Comparison of ENCODE assay signal across 30 cellular contexts in genomic region chr5:55622460-55622859, GRCh38.
"Had no signal": no experiment of that assay in that cellular context is flagged by ENCODE, and none has a peak within 500 bp of the region (broad histone marks: within the 10 kb centered on the region; RNA-seq: fewer than 3 reads in every experiment).

No MANE protein-coding gene starts in this region.

- H3K4me3 ChIP-seq: ascending aorta, breast epithelium, cardiac muscle cell, colonic mucosa, esophagus squamous epithelium had no signal

- H3K27me3 ChIP-seq: ascending aorta, breast epithelium, cardiac muscle cell, colonic mucosa, esophagus squamous epithelium had no signal

- H3K27ac ChIP-seq: ascending aorta, breast epithelium, cardiac muscle cell, colonic mucosa, epithelial cell of prostate, esophagus squamous epithelium had no signal

- H3K27ac Mint-ChIP-seq: activated CD4-positive, alpha-beta memory T cell treated with anti-CD3 and anti-CD28 coated beads for 36 hours; activated CD4-positive, alpha-beta T cell treated with anti-CD3 and anti-CD28 coated beads for 36 hours; activated CD4-positive, alpha-beta T cell treated with anti-CD3 and anti-CD28 coated beads, Interleukin-2, amount 10 ng/mL, durations not matched to agents 24 days and 14 days; activated CD8-positive, alpha-beta memory T cell treated with anti-CD3 and anti-CD28 coated beads, Interleukin-2, amount 10 ng/mL, durations not matched to agents 7 days and 5 days; activated CD8-positive, alpha-beta T cell treated with anti-CD3 and anti-CD28 coated beads, Interleukin-2, amount 10 ng/mL, durations not matched to agents 7 days and 5 days; activated naive CD4-positive, alpha-beta T cell treated with anti-CD3 and anti-CD28 coated beads, Interleukin-2, amount 10 ng/mL, durations not matched to agents 7 days and 5 days; activated naive CD8-positive, alpha-beta T cell treated with anti-CD3 and anti-CD28 coated beads, Interleukin-2, amount 10 ng/mL, durations not matched to agents 7 days and 5 days; activated T-helper 1 cell treated with anti-CD3 and anti-CD28 coated beads, Interleukin-12 subunit alpha, Interleukin-12 subunit beta, Interleukin-2, Interleukin-4 antibody, amounts not matched to agents 30 ng/mL and 10 ng/mL and 1 ng/mL, durations not matched to agents 14 hours and 24 hours and 36 hours; activated T-helper 2 cell treated with anti-CD3 and anti-CD28 coated beads, Interferon-gamma antibody, Interleukin-2, Interleukin-4, amounts not matched to agents 10 μg/mL and 5 μg/mL and 100 μg/mL, durations not matched to agents 14 hours and 24 hours and 36 hours had no signal

- H3K9me3 ChIP-seq: ascending aorta, breast epithelium, colonic mucosa, esophagus squamous epithelium had no signal

- H3K27me3 Mint-ChIP-seq: activated CD4-positive, alpha-beta memory T cell treated with anti-CD3 and anti-CD28 coated beads for 36 hours; activated CD4-positive, alpha-beta T cell treated with anti-CD3 and anti-CD28 coated beads for 36 hours; activated CD4-positive, alpha-beta T cell treated with anti-CD3 and anti-CD28 coated beads, Interleukin-2, amount 10 ng/mL, durations not matched to agents 24 days and 14 days; activated CD8-positive, alpha-beta memory T cell treated with anti-CD3 and anti-CD28 coated beads, Interleukin-2, amount 10 ng/mL, durations not matched to agents 7 days and 5 days; activated naive CD4-positive, alpha-beta T cell treated with anti-CD3 and anti-CD28 coated beads, Interleukin-2, amount 10 ng/mL, durations not matched to agents 7 days and 5 days; activated naive CD8-positive, alpha-beta T cell treated with anti-CD3 and anti-CD28 coated beads, Interleukin-2, amount 10 ng/mL, durations not matched to agents 7 days and 5 days; brain had no signal

- H3K36me3 ChIP-seq: ascending aorta, breast epithelium, cardiac muscle cell, colonic mucosa had no signal

- H3K4me1 ChIP-seq: ascending aorta, colonic mucosa had no signal

- H3K4me3 Mint-ChIP-seq: activated CD4-positive, alpha-beta memory T cell treated with anti-CD3 and anti-CD28 coated beads for 36 hours; activated CD4-positive, alpha-beta T cell treated with anti-CD3 and anti-CD28 coated beads for 36 hours; activated CD4-positive, alpha-beta T cell treated with anti-CD3 and anti-CD28 coated beads, Interleukin-2, amount 10 ng/mL, durations not matched to agents 24 days and 14 days; activated CD8-positive, alpha-beta memory T cell treated with anti-CD3 and anti-CD28 coated beads, Interleukin-2, amount 10 ng/mL, durations not matched to agents 7 days and 5 days; activated CD8-positive, alpha-beta T cell treated with anti-CD3 and anti-CD28 coated beads, Interleukin-2, amount 10 ng/mL, durations not matched to agents 7 days and 5 days; activated naive CD4-positive, alpha-beta T cell treated with anti-CD3 and anti-CD28 coated beads, Interleukin-2, amount 10 ng/mL, durations not matched to agents 7 days and 5 days; activated naive CD8-positive, alpha-beta T cell treated with anti-CD3 and anti-CD28 coated beads, Interleukin-2, amount 10 ng/mL, durations not matched to agents 7 days and 5 days; activated T-helper 1 cell treated with anti-CD3 and anti-CD28 coated beads, Interleukin-12 subunit alpha, Interleukin-12 subunit beta, Interleukin-2, Interleukin-4 antibody, amounts not matched to agents 30 ng/mL and 10 ng/mL and 1 ng/mL, durations not matched to agents 14 hours and 24 hours and 36 hours; brain had no signal

- H3K36me3 Mint-ChIP-seq: activated CD4-positive, alpha-beta memory T cell treated with anti-CD3 and anti-CD28 coated beads for 36 hours; activated CD8-positive, alpha-beta memory T cell treated with anti-CD3 and anti-CD28 coated beads, Interleukin-2, amount 10 ng/mL, durations not matched to agents 7 days and 5 days; activated naive CD4-positive, alpha-beta T cell treated with anti-CD3 and anti-CD28 coated beads, Interleukin-2, amount 50 U/mL, for 72 hours; brain had no signal

- DNase-seq: activated CD4-positive, alpha-beta memory T cell treated with anti-CD3 and anti-CD28 coated beads for 36 hours; activated CD4-positive, alpha-beta T cell treated with anti-CD3 and anti-CD28 coated beads for 36 hours; activated CD4-positive, alpha-beta T cell treated with anti-CD3 and anti-CD28 coated beads, Interleukin-2, amount 10 ng/mL, durations not matched to agents 24 days and 14 days; activated CD4-positive, CD25-positive, alpha-beta regulatory T cell; activated CD4-positive, CD25-positive, alpha-beta regulatory T cell treated with anti-CD3 and anti-CD28 coated beads, Interleukin-2, amount 50 U/mL, for 72 hours; activated CD8-positive, alpha-beta memory T cell treated with anti-CD3 and anti-CD28 coated beads, Interleukin-2, amount 10 ng/mL, durations not matched to agents 7 days and 5 days; activated CD8-positive, alpha-beta memory T cell treated with anti-CD3 and anti-CD28 coated beads, Interleukin-2, amount 50 U/mL, for 4 hours; activated CD8-positive, alpha-beta T cell treated with anti-CD3 and anti-CD28 coated beads, Interleukin-2, amount 10 ng/mL, durations not matched to agents 7 days and 5 days; activated effector memory CD4-positive, alpha-beta T cell treated with anti-CD3 and anti-CD28 coated beads, Interleukin-2, amount 50 U/mL, for 16 hours; activated naive CD4-positive, alpha-beta T cell; activated naive CD4-positive, alpha-beta T cell treated with anti-CD3 and anti-CD28 coated beads, Interleukin-2, amount 10 ng/mL, durations not matched to agents 7 days and 5 days; activated naive CD8-positive, alpha-beta T cell treated with anti-CD3 and anti-CD28 coated beads, Interleukin-2, amount 10 ng/mL, durations not matched to agents 7 days and 5 days; activated T-cell treated with anti-CD3 and anti-CD28 coated beads, Interleukin-2, amount 50 U/mL, for 1 hour; activated T-cell treated with anti-CD3 and anti-CD28 coated beads, Interleukin-2, amount 50 U/mL, for 48 hours; central memory CD4-positive, alpha-beta T cell; cerebellar nuclear complex; colonic mucosa; effector CD8-positive, alpha-beta T cell; esophagus squamous epithelium; foreskin fibroblast; head of caudate nucleus; T-helper 2 cell had no signal

- H3K9me3 Mint-ChIP-seq: activated CD4-positive, alpha-beta memory T cell treated with anti-CD3 and anti-CD28 coated beads for 36 hours; activated CD4-positive, alpha-beta T cell treated with anti-CD3 and anti-CD28 coated beads, Interleukin-2, amount 10 ng/mL, durations not matched to agents 24 days and 14 days; activated naive CD4-positive, alpha-beta T cell treated with anti-CD3 and anti-CD28 coated beads, Interleukin-2, amount 10 ng/mL, durations not matched to agents 7 days and 5 days; activated naive CD4-positive, alpha-beta T cell treated with anti-CD3 and anti-CD28 coated beads, Interleukin-2, amount 50 U/mL, for 72 hours; activated naive CD8-positive, alpha-beta T cell treated with anti-CD3 and anti-CD28 coated beads, Interleukin-2, amount 10 ng/mL, durations not matched to agents 7 days and 5 days; activated T-helper 1 cell treated with anti-CD3 and anti-CD28 coated beads, Interleukin-12 subunit alpha, Interleukin-12 subunit beta, Interleukin-2, Interleukin-4 antibody, amounts not matched to agents 30 ng/mL and 10 ng/mL and 1 ng/mL, durations not matched to agents 14 hours and 24 hours and 36 hours; activated T-helper 2 cell treated with anti-CD3 and anti-CD28 coated beads, Interferon-gamma antibody, Interleukin-2, Interleukin-4, amounts not matched to agents 10 μg/mL and 5 μg/mL and 100 μg/mL, durations not matched to agents 14 hours and 24 hours and 36 hours; brain had no signal

- ATAC-seq: activated CD4-positive, alpha-beta T cell treated with anti-CD3 and anti-CD28 coated beads for 36 hours; activated CD8-positive, alpha-beta memory T cell treated with anti-CD3 and anti-CD28 coated beads, Interleukin-2, amount 10 ng/mL, durations not matched to agents 7 days and 5 days; activated CD8-positive, alpha-beta T cell treated with anti-CD3 and anti-CD28 coated beads, Interleukin-2, amount 10 ng/mL, durations not matched to agents 7 days and 5 days; activated naive CD4-positive, alpha-beta T cell treated with anti-CD3 and anti-CD28 coated beads, Interleukin-2, amount 50 U/mL, for 72 hours had no signal
